ENCODE assay signal across 1 cellular context in the genomic region with DNA sequence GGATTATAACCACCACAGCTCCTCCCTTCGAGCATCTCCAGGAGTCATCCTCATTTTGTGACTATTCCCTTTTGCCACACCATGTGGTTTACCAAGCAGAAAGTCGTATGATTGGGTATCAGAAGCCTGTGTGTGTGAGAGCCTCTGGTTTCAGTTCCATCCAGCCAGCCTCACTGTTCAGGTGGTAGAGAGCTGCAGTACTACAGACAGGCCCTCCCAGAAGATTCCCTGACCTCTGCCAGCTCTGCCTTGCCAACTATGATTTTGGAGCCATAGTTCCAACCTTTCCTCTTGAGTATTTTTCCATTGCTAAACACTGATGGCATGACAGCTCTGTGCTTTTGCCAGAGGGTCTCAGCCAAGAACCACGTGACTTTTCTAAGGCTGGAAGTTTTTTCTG.
TF ChIP-seq lines count a peak whose summit lies in the region.

No MANE protein-coding gene starts in this region.

TF ChIP-seq in GM23338, 12 proteins besides CTCF, POLR2A, EP300 and RAD21 (continued from another document):
- TF ChIP-seq, protein P1, sequence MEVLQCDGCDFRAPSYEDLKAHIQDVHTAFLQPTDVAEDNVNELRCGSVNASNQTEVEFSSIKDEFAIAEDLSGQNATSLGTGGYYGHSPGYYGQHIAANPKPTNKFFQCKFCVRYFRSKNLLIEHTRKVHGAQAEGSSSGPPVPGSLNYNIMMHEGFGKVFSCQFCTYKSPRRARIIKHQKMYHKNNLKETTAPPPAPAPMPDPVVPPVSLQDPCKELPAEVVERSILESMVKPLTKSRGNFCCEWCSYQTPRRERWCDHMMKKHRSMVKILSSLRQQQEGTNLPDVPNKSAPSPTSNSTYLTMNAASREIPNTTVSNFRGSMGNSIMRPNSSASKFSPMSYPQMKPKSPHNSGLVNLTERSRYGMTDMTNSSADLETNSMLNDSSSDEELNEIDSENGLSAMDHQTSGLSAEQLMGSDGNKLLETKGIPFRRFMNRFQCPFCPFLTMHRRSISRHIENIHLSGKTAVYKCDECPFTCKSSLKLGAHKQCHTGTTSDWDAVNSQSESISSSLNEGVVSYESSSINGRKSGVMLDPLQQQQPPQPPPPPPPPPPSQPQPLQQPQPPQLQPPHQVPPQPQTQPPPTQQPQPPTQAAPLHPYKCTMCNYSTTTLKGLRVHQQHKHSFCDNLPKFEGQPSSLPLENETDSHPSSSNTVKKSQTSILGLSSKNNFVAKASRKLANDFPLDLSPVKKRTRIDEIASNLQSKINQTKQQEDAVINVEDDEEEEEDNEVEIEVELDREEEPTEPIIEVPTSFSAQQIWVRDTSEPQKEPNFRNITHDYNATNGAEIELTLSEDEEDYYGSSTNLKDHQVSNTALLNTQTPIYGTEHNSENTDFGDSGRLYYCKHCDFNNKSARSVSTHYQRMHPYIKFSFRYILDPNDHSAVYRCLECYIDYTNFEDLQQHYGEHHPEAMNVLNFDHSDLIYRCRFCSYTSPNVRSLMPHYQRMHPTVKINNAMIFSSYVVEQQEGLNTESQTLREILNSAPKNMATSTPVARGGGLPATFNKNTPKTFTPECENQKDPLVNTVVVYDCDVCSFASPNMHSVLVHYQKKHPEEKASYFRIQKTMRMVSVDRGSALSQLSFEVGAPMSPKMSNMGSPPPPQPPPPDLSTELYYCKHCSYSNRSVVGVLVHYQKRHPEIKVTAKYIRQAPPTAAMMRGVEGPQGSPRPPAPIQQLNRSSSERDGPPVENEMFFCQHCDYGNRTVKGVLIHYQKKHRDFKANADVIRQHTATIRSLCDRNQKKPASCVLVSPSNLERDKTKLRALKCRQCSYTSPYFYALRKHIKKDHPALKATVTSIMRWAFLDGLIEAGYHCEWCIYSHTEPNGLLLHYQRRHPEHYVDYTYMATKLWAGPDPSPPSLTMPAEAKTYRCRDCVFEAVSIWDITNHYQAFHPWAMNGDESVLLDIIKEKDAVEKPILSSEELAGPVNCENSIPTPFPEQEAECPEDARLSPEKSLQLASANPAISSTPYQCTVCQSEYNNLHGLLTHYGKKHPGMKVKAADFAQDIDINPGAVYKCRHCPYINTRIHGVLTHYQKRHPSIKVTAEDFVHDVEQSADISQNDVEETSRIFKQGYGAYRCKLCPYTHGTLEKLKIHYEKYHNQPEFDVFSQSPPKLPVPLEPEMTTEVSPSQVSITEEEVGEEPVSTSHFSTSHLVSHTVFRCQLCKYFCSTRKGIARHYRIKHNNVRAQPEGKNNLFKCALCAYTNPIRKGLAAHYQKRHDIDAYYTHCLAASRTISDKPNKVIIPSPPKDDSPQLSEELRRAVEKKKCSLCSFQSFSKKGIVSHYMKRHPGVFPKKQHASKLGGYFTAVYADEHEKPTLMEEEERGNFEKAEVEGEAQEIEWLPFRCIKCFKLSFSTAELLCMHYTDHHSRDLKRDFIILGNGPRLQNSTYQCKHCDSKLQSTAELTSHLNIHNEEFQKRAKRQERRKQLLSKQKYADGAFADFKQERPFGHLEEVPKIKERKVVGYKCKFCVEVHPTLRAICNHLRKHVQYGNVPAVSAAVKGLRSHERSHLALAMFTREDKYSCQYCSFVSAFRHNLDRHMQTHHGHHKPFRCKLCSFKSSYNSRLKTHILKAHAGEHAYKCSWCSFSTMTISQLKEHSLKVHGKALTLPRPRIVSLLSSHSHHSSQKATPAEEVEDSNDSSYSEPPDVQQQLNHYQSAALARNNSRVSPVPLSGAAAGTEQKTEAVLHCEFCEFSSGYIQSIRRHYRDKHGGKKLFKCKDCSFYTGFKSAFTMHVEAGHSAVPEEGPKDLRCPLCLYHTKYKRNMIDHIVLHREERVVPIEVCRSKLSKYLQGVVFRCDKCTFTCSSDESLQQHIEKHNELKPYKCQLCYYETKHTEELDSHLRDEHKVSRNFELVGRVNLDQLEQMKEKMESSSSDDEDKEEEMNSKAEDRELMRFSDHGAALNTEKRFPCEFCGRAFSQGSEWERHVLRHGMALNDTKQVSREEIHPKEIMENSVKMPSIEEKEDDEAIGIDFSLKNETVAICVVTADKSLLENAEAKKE (CRISPR knock-in tag; IDR thresholded peaks at IDR 0.05), result no peak
- no peak for TF ChIP-seq ZNF331 (CRISPR knock-in tag; IDR thresholded peaks at IDR 0.05; ENCODE audit: low read depth)
- no peak for TF ChIP-seq NANOG (IDR thresholded peaks at IDR 0.05; ENCODE audit: borderline replicate concordance)
- no peak for TF ChIP-seq STAT1 (IDR thresholded peaks at IDR 0.05; ENCODE audit: unreplicated experiment)
- TF ChIP-seq, protein P2, sequence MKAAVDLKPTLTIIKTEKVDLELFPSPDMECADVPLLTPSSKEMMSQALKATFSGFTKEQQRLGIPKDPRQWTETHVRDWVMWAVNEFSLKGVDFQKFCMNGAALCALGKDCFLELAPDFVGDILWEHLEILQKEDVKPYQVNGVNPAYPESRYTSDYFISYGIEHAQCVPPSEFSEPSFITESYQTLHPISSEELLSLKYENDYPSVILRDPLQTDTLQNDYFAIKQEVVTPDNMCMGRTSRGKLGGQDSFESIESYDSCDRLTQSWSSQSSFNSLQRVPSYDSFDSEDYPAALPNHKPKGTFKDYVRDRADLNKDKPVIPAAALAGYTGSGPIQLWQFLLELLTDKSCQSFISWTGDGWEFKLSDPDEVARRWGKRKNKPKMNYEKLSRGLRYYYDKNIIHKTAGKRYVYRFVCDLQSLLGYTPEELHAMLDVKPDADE (IDR thresholded peaks at IDR 0.05), result no peak
- no peak for TF ChIP-seq EZH2 (IDR thresholded peaks at IDR 0.05; ENCODE audit: low read depth, unreplicated experiment)
